Comparison of ENCODE assay signal across 1 cellular context in genomic region chr11:65591939-65592814, GRCh38.
TF ChIP-seq lines count a peak whose summit lies in the region.

No MANE protein-coding gene starts in this region.

TF ChIP-seq in A549, 52 proteins besides CTCF, POLR2A, EP300 and RAD21:
- TF ChIP-seq HOXB5 (CRISPR knock-in tag; IDR thresholded peaks at IDR 0.05) (no peak), MAFK (IDR thresholded peaks at IDR 0.05; ENCODE audit: partially characterized antibody) (peak; percentile 63), MAZ (IDR thresholded peaks at IDR 0.05; ENCODE audit: borderline replicate concordance, low read depth, low read length) (no peak), CBX2 (IDR thresholded peaks at IDR 0.05; ENCODE audit: borderline replicate concordance, low read depth) (no peak)
